1 cellular context compared by ENCODE assay signal in the genomic region with DNA sequence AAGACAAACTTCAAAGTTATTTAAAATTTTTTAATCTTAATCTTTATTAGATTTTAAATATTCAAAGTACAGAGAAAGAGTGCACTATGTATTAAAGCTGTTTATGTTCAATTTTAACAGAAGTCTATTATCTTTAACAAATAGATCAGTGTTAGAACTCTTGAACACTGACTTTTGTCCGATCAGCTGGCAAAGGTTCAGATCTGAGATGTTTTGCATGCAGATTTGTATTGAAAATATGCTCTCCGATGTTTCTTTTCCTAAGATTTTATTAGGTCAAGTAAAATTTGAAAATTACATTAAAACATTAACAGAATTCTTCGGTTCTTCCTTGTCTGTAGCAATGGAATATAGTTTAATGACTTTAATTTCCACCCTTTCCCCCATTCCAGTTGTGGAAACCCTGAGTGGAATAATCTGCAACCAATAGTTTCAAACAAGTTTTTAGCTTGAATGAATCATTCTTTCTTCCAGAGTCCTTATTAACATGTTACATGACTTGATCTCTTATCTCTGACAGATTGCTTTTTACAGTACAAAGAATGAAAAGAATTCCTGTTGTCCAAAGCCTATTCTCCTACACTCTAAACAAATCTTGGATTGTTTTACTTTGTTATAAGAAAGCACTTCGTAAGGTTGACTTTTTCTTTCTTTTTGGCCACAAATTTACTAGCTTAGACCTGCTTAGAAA.
TF ChIP-seq lines count a peak whose summit lies in the region.

No MANE protein-coding gene starts in this region.

TF ChIP-seq in HEK293T, 16 proteins besides CTCF, POLR2A, EP300 and RAD21:
- no peak for TF ChIP-seq LEF1 (IDR thresholded peaks at IDR 0.05; ENCODE audit: borderline replicate concordance)
- TF ChIP-seq CTBP1 (IDR thresholded peaks at IDR 0.05; ENCODE audit: borderline replicate concordance), result no peak
- TF ChIP-seq HDGF (IDR thresholded peaks at IDR 0.05; ENCODE audit: borderline replicate concordance), result no peak
- TF ChIP-seq FOXM1 (IDR thresholded peaks at IDR 0.05; ENCODE audit: borderline replicate concordance), result no peak
- TF ChIP-seq SP1 (IDR thresholded peaks at IDR 0.05), result no peak
- no peak for TF ChIP-seq FOXA1 (IDR thresholded peaks at IDR 0.05)
- no peak for TF ChIP-seq ZNF384 (IDR thresholded peaks at IDR 0.05)
- TF ChIP-seq L3MBTL2 (conservative IDR thresholded peaks at IDR 0.05), result no peak
- TF ChIP-seq FOXK2 (IDR thresholded peaks at IDR 0.05), result no peak
- no peak for TF ChIP-seq BHLHE40 (IDR thresholded peaks at IDR 0.05; ENCODE audit: borderline replicate concordance)
